ENCODE assay signal across 38 cellular contexts in the genomic region with DNA sequence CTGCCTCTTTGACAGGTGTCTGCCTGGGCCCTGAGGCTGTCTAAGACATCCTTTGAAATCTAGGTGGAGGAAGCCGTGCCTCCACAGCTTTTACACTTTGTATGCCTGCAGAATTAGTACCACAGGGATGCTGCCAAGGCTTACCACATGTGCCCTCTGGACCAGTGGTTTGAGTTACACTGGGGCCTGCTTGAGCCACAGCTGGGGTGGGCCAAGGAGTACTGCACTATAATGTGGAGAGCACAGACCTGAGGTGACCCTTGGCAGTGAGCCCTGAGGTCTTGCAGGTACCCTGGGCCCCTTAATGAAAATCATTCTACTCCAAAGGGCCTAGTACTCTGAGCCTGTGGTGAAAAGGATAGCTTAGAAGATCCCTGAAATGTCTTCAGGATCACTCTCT. TPM values are rescaled to one million over a fixed set of nuclear protein-coding genes. Genes with fewer than 3 reads are reported as not detected.
"Had no signal": no experiment of that assay in that cellular context is flagged by ENCODE, and none has a peak within 500 bp of the region (broad histone marks: within the 10 kb centered on the region; RNA-seq: fewer than 3 reads in every experiment).

No MANE protein-coding gene starts in this region.

- H3K36me3 Mint-ChIP-seq: activated CD4-positive, alpha-beta memory T cell treated with anti-CD3 and anti-CD28 coated beads for 36 hours; activated naive CD4-positive, alpha-beta T cell treated with anti-CD3 and anti-CD28 coated beads, Interleukin-2, amount 50 U/mL, for 72 hours; activated naive CD8-positive, alpha-beta T cell treated with anti-CD3 and anti-CD28 coated beads for 36 hours; brain had no signal

- H3K9me3 ChIP-seq: adrenal gland, ascending aorta had no signal

- ATAC-seq: activated CD8-positive, alpha-beta T cell treated with anti-CD3 and anti-CD28 coated beads for 36 hours; activated naive CD4-positive, alpha-beta T cell treated with anti-CD3 and anti-CD28 coated beads, Interleukin-2, amount 50 U/mL, for 72 hours; activated T-cell treated with anti-CD3 and anti-CD28 coated beads, Interleukin-2, amount 50 U/mL, for 4 hours; activated T-cell treated with anti-CD3 and anti-CD28 coated beads, Interleukin-2, amount 50 U/mL, for 72 hours; activated T-helper 17 cell treated with anti-CD3 and anti-CD28 coated beads, Interleukin-2, amount 50 U/mL, for 72 hours had no signal

- H3K27me3 ChIP-seq: ascending aorta, cardiac muscle cell had no signal

- H3K4me3 ChIP-seq: adrenal gland, ascending aorta, cardiac muscle cell had no signal

- H3K4me1 Mint-ChIP-seq: activated B cell treated with CpG ODN at 0.5 μM for 24 hours; activated CD4-positive, alpha-beta T cell treated with anti-CD3 and anti-CD28 coated beads, Interleukin-2, amount 10 ng/mL, durations not matched to agents 24 days and 14 days; activated naive CD8-positive, alpha-beta T cell treated with anti-CD3 and anti-CD28 coated beads for 36 hours; activated T-helper 17 cell treated with anti-CD3 and anti-CD28 coated beads, Interleukin-2, amount 50 U/mL, for 72 hours; brain; central memory CD8-positive, alpha-beta T cell had no signal

- DNase-seq: activated B cell treated with CpG ODN at 0.5 μM for 24 hours; activated CD4-positive, alpha-beta memory T cell treated with anti-CD3 and anti-CD28 coated beads for 36 hours; activated CD4-positive, alpha-beta T cell treated with anti-CD3 and anti-CD28 coated beads for 4 hours; activated CD4-positive, alpha-beta T cell treated with anti-CD3 and anti-CD28 coated beads, Interleukin-2, amount 10 ng/mL, durations not matched to agents 24 days and 14 days; activated CD4-positive, alpha-beta T cell treated with anti-CD3 and anti-CD28 coated beads, Interleukin-2, amount 50 U/mL, for 1 hour; activated CD4-positive, alpha-beta T cell treated with anti-CD3 and anti-CD28 coated beads, Interleukin-2, amount 50 U/mL, for 4 hours; activated CD4-positive, CD25-positive, alpha-beta regulatory T cell treated with anti-CD3 and anti-CD28 coated beads, Interleukin-2, amount 50 U/mL, for 72 hours; activated CD8-positive, alpha-beta memory T cell treated with anti-CD3 and anti-CD28 coated beads, Interleukin-2, amount 50 U/mL, for 4 hours; activated CD8-positive, alpha-beta T cell treated with anti-CD3 and anti-CD28 coated beads for 36 hours; activated effector memory CD4-positive, alpha-beta T cell treated with anti-CD3 and anti-CD28 coated beads, Interleukin-2, amount 50 U/mL, for 16 hours; activated gamma-delta T cell treated with Interleukin-2 at 50 U/mL for 16 hours; activated naive CD4-positive, alpha-beta T cell; activated naive CD4-positive, alpha-beta T cell treated with anti-CD3 and anti-CD28 coated beads for 36 hours; activated naive CD4-positive, alpha-beta T cell treated with anti-CD3 and anti-CD28 coated beads, Interleukin-2, amount 50 U/mL, for 16 hours; activated naive CD8-positive, alpha-beta T cell treated with anti-CD3 and anti-CD28 coated beads for 36 hours; activated T-cell treated with anti-CD3 and anti-CD28 coated beads for 4 hours; activated T-cell treated with anti-CD3 and anti-CD28 coated beads, Interleukin-2, amount 50 U/mL, for 1 hour; activated T-cell treated with anti-CD3 and anti-CD28 coated beads, Interleukin-2, amount 50 U/mL, for 4 hours; activated T-cell treated with anti-CD3 and anti-CD28 coated beads, Interleukin-2, amount 50 U/mL, for 72 hours; adrenal gland; amniotic stem cell; caudate nucleus; cerebellar nuclear complex; T-helper 1 cell; T-helper 2 cell; T-helper 9 cell had no signal

- H3K27ac Mint-ChIP-seq: activated B cell treated with CpG ODN at 0.5 μM for 24 hours; activated CD4-positive, alpha-beta memory T cell treated with anti-CD3 and anti-CD28 coated beads for 36 hours; activated CD4-positive, alpha-beta T cell treated with anti-CD3 and anti-CD28 coated beads, Interleukin-2, amount 10 ng/mL, durations not matched to agents 24 days and 14 days; activated CD8-positive, alpha-beta T cell treated with anti-CD3 and anti-CD28 coated beads for 36 hours; activated naive CD4-positive, alpha-beta T cell treated with anti-CD3 and anti-CD28 coated beads for 36 hours; activated naive CD4-positive, alpha-beta T cell treated with anti-CD3 and anti-CD28 coated beads, Interleukin-2, amount 50 U/mL, for 72 hours; activated naive CD8-positive, alpha-beta T cell treated with anti-CD3 and anti-CD28 coated beads for 36 hours; activated T-cell treated with anti-CD3 and anti-CD28 coated beads, Interleukin-2, amount 50 U/mL, for 72 hours; activated T-helper 1 cell treated with anti-CD3 and anti-CD28 coated beads, Interleukin-12 subunit alpha, Interleukin-12 subunit beta, Interleukin-2, Interleukin-4 antibody, amounts not matched to agents 30 ng/mL and 10 ng/mL and 1 ng/mL, durations not matched to agents 14 hours and 24 hours and 36 hours; activated T-helper 17 cell treated with anti-CD3 and anti-CD28 coated beads, Interleukin-2, amount 50 U/mL, for 72 hours; brain; T-helper 1 cell treated with Interleukin-12 subunit alpha and Interleukin-12 subunit beta and Interleukin-4 antibody, amounts not matched to agents 30 μg/mL and 1 μg/mL, for 36 hours; T-helper 2 cell treated with Interferon-gamma antibody and Interleukin-4, amounts not matched to agents 5 μg/mL and 100 μg/mL, for 36 hours had no signal

- H3K4me3 Mint-ChIP-seq: activated B cell treated with CpG ODN at 0.5 μM for 24 hours; activated CD4-positive, alpha-beta memory T cell treated with anti-CD3 and anti-CD28 coated beads for 36 hours; activated CD4-positive, alpha-beta T cell treated with anti-CD3 and anti-CD28 coated beads, Interleukin-2, amount 10 ng/mL, durations not matched to agents 24 days and 14 days; activated CD8-positive, alpha-beta T cell treated with anti-CD3 and anti-CD28 coated beads for 36 hours; activated naive CD4-positive, alpha-beta T cell treated with anti-CD3 and anti-CD28 coated beads for 36 hours; activated naive CD8-positive, alpha-beta T cell treated with anti-CD3 and anti-CD28 coated beads for 36 hours; activated T-cell treated with anti-CD3 and anti-CD28 coated beads, Interleukin-2, amount 50 U/mL, for 4 hours; activated T-cell treated with anti-CD3 and anti-CD28 coated beads, Interleukin-2, amount 50 U/mL, for 72 hours; activated T-helper 1 cell treated with anti-CD3 and anti-CD28 coated beads, Interleukin-12 subunit alpha, Interleukin-12 subunit beta, Interleukin-2, Interleukin-4 antibody, amounts not matched to agents 30 ng/mL and 10 ng/mL and 1 ng/mL, durations not matched to agents 14 hours and 24 hours and 36 hours; activated T-helper 17 cell treated with anti-CD3 and anti-CD28 coated beads, Interleukin-2, amount 50 U/mL, for 72 hours; brain; central memory CD8-positive, alpha-beta T cell; T-helper 1 cell treated with Interleukin-12 subunit alpha and Interleukin-12 subunit beta and Interleukin-4 antibody, amounts not matched to agents 30 μg/mL and 1 μg/mL, for 36 hours; T-helper 2 cell treated with Interferon-gamma antibody and Interleukin-4, amounts not matched to agents 5 μg/mL and 100 μg/mL, for 36 hours had no signal

- H3K9me3 Mint-ChIP-seq: activated B cell treated with CpG ODN at 0.5 μM for 24 hours; activated CD4-positive, alpha-beta T cell treated with anti-CD3 and anti-CD28 coated beads, Interleukin-2, amount 10 ng/mL, durations not matched to agents 24 days and 14 days; activated CD8-positive, alpha-beta T cell treated with anti-CD3 and anti-CD28 coated beads for 36 hours; activated naive CD4-positive, alpha-beta T cell treated with anti-CD3 and anti-CD28 coated beads for 36 hours; activated naive CD4-positive, alpha-beta T cell treated with anti-CD3 and anti-CD28 coated beads, Interleukin-2, amount 50 U/mL, for 72 hours; activated naive CD8-positive, alpha-beta T cell treated with anti-CD3 and anti-CD28 coated beads for 36 hours; activated T-cell treated with anti-CD3 and anti-CD28 coated beads, Interleukin-2, amount 50 U/mL, for 4 hours; activated T-cell treated with anti-CD3 and anti-CD28 coated beads, Interleukin-2, amount 50 U/mL, for 72 hours; activated T-helper 1 cell treated with anti-CD3 and anti-CD28 coated beads, Interleukin-12 subunit alpha, Interleukin-12 subunit beta, Interleukin-2, Interleukin-4 antibody, amounts not matched to agents 30 ng/mL and 10 ng/mL and 1 ng/mL, durations not matched to agents 14 hours and 24 hours and 36 hours; activated T-helper 17 cell treated with anti-CD3 and anti-CD28 coated beads, Interleukin-2, amount 50 U/mL, for 72 hours; T-helper 1 cell treated with Interleukin-12 subunit alpha and Interleukin-12 subunit beta and Interleukin-4 antibody, amounts not matched to agents 30 μg/mL and 1 μg/mL, for 36 hours had no signal

- H3K27ac ChIP-seq: adrenal gland, ascending aorta, cardiac muscle cell, VCaP had no signal

- H3K27me3 Mint-ChIP-seq: activated B cell treated with CpG ODN at 0.5 μM for 24 hours; activated CD4-positive, alpha-beta memory T cell treated with anti-CD3 and anti-CD28 coated beads for 36 hours; activated CD4-positive, alpha-beta T cell treated with anti-CD3 and anti-CD28 coated beads, Interleukin-2, amount 10 ng/mL, durations not matched to agents 24 days and 14 days; activated CD8-positive, alpha-beta T cell treated with anti-CD3 and anti-CD28 coated beads for 36 hours; activated naive CD8-positive, alpha-beta T cell treated with anti-CD3 and anti-CD28 coated beads for 36 hours; activated T-helper 17 cell treated with anti-CD3 and anti-CD28 coated beads, Interleukin-2, amount 50 U/mL, for 72 hours; brain; central memory CD8-positive, alpha-beta T cell had no signal

- H3K4me1 ChIP-seq: adrenal gland, ascending aorta had no signal

- H3K36me3 ChIP-seq: adrenal gland, ascending aorta, cardiac muscle cell had no signal

RNA-seq across cellular contexts. Expression of a gene that starts 27.2 kb away (rescaled TPM):
- total RNA-seq: activated B cell treated with CpG ODN at 0.5 μM for 24 hours; activated CD4-positive, alpha-beta memory T cell treated with anti-CD3 and anti-CD28 coated beads for 36 hours; activated CD8-positive, alpha-beta memory T cell treated with anti-CD3 and anti-CD28 coated beads for 36 hours; activated CD8-positive, alpha-beta T cell treated with anti-CD3 and anti-CD28 coated beads for 36 hours; activated naive CD4-positive, alpha-beta T cell treated with anti-CD3 and anti-CD28 coated beads for 36 hours; activated naive CD4-positive, alpha-beta T cell treated with anti-CD3 and anti-CD28 coated beads, Interleukin-2, amount 50 U/mL, for 72 hours; activated naive CD8-positive, alpha-beta T cell treated with anti-CD3 and anti-CD28 coated beads for 36 hours; activated T-cell treated with anti-CD3 and anti-CD28 coated beads, Interleukin-2, amount 50 U/mL, for 4 hours; activated T-cell treated with anti-CD3 and anti-CD28 coated beads, Interleukin-2, amount 50 U/mL, for 72 hours; activated T-helper 17 cell treated with anti-CD3 and anti-CD28 coated beads, Interleukin-2, amount 50 U/mL, for 72 hours; adrenal gland; ascending aorta; bronchial epithelial cell; cardiac muscle cell had no signal
- polyA plus RNA-seq: adrenal gland, cardiac muscle cell had no signal
